Comparison of ENCODE assay signal across 8 cellular contexts in the genomic region with DNA sequence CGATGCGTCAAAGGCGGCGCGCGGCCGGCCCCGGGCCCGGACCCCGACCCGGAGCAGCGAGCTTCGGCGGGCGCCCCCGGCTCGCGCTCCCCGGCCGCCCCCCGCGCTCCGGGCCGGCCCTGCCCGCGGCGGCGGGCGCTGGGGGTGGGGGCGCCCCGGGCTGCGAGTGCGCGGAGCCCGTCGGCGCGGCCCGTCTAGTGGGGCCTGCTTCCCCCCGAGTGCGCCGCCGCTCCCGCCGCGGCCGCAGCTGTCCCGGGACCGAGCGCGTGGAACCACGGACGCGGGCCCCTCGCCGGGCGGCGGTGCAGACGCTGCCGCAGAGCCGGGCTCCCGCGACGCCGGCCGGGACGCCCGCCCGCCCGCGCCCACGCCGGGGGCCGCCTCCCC. TPM values are rescaled to one million over a fixed set of nuclear protein-coding genes. Genes with fewer than 3 reads are reported as not detected.
A peak's percentile ranks its signal among the peaks of the same experiment; 100 is the strongest.
DNase-seq lines count a peak whose midpoint lies in the region; ATAC-seq and TF ChIP-seq lines count a peak whose summit lies in the region.

No MANE protein-coding gene starts in this region.

- H3K23ac ChIP-seq in mesenchymal stem cell (ENCODE audit: low read length in 2 of 2): no peak overlapping the region

- no peak overlapping the region for H3K18ac ChIP-seq in mesenchymal stem cell (ENCODE audit: low read depth in 1 of 2, low read length in 2 of 2)

- peaks cover 49% of the 10 kb centered on the region for H3K4me1 Mint-ChIP-seq in HFFc6 (ENCODE audit: low read depth)
- H3K4me1 Mint-ChIP-seq in activated naive CD8-positive, alpha-beta T cell treated with anti-CD3 and anti-CD28 coated beads, Interleukin-2, amount 50 U/mL, for 24 hours: peaks cover 37% of the 10 kb centered on the region

- no peak overlapping the region for H2BK15ac ChIP-seq in mesenchymal stem cell (ENCODE audit: low read depth, poor library complexity, severe bottlenecking)

- H3K27ac ChIP-seq in BLaER1: peak overlapping the region; percentile 86
- H3K27ac ChIP-seq in mesenchymal stem cell (ENCODE audit: low read length, poor library complexity, severe bottlenecking): no peak overlapping the region
- H3K27ac ChIP-seq in Karpas-422 (ENCODE audit: low read length): no peak overlapping the region

- H3K9me2 ChIP-seq in Karpas-422 (replicated peaks; ENCODE audit: insufficient read depth, low read length): no peaks in the 10 kb centered on the region

- H4K8ac ChIP-seq in mesenchymal stem cell (ENCODE audit: low read length): no peak overlapping the region

- H2BK12ac ChIP-seq in mesenchymal stem cell (ENCODE audit: low read length in 2 of 2): no peak overlapping the region

- no peak overlapping the region for H3K27ac Mint-ChIP-seq in HFFc6
- H3K27ac Mint-ChIP-seq in activated naive CD8-positive, alpha-beta T cell treated with anti-CD3 and anti-CD28 coated beads, Interleukin-2, amount 50 U/mL, for 24 hours: no peak overlapping the region

- H3K4me3 Mint-ChIP-seq in HFFc6: peak overlapping the region; percentile 91
- H3K4me3 Mint-ChIP-seq in activated naive CD8-positive, alpha-beta T cell treated with anti-CD3 and anti-CD28 coated beads, Interleukin-2, amount 50 U/mL, for 24 hours: peak overlapping the region; percentile 65

- no peak overlapping the region for H2AK5ac ChIP-seq in mesenchymal stem cell (ENCODE audit: low read length, severe bottlenecking)

- H3K79me1 ChIP-seq in mesenchymal stem cell (replicated peaks; ENCODE audit: low read length, poor library complexity, severe bottlenecking): peaks cover 16% of the 10 kb centered on the region

- H2AFZ ChIP-seq in mesenchymal stem cell (ENCODE audit: low read depth, low read length) (peak overlapping the region; percentile 49), Karpas-422 (ENCODE audit: low read length) (no peak overlapping the region)

- no peak overlapping the region for H3K14ac ChIP-seq in mesenchymal stem cell (ENCODE audit: low read length in 2 of 2)

- no peak for TF ChIP-seq CTCF in HFFc6 (IDR thresholded peaks at IDR 0.05)

- peaks cover 31% of the 10 kb centered on the region for H3K4me1 ChIP-seq in BLaER1
- H3K4me1 ChIP-seq in mesenchymal stem cell (ENCODE audit: control insufficient read depth, insufficient read depth, low read depth, low read length): peaks cover 22% of the 10 kb centered on the region
- peaks cover 19% of the 10 kb centered on the region for H3K4me1 ChIP-seq in Karpas-422 (ENCODE audit: low read length)

- H3K27me3 Mint-ChIP-seq in HFFc6 (ENCODE audit: insufficient read depth): no peaks in the 10 kb centered on the region
- peaks cover 14% of the 10 kb centered on the region for H3K27me3 Mint-ChIP-seq in activated naive CD8-positive, alpha-beta T cell treated with anti-CD3 and anti-CD28 coated beads, Interleukin-2, amount 50 U/mL, for 24 hours

- peak; percentile 26 for ATAC-seq in activated naive CD8-positive, alpha-beta T cell treated with anti-CD3 and anti-CD28 coated beads, Interleukin-2, amount 50 U/mL, for 24 hours
- ATAC-seq in GM21447 (IDR thresholded peaks at IDR 0.05; ENCODE audit: unreplicated experiment): no peak

- no peaks in the 10 kb centered on the region for H3K9me3 Mint-ChIP-seq in HFFc6
- H3K9me3 Mint-ChIP-seq in activated naive CD8-positive, alpha-beta T cell treated with anti-CD3 and anti-CD28 coated beads, Interleukin-2, amount 50 U/mL, for 24 hours: no peaks in the 10 kb centered on the region

- no peaks in the 10 kb centered on the region for H3K79me2 ChIP-seq in Karpas-422 (ENCODE audit: low read length)

- no peak overlapping the region for H2BK5ac ChIP-seq in mesenchymal stem cell (ENCODE audit: low read depth, low read length, poor library complexity, severe bottlenecking)

- 0% methylated on average over 15 of the region's 74 CpGs for WGBS in mesenchymal stem cell

- no peak overlapping the region for H3K4ac ChIP-seq in mesenchymal stem cell (ENCODE audit: low read depth in 1 of 2, low read length in 2 of 2)

- no peak for DNase-seq in HFFc6
- DNase-seq in activated naive CD8-positive, alpha-beta T cell treated with anti-CD3 and anti-CD28 coated beads, Interleukin-2, amount 50 U/mL, for 24 hours: no peak
- DNase-seq in mesenchymal stem cell: no peak
- DNase-seq in NCI-H2196 treated with DMSO at 0.1 percent for 48 hours (lab: John Stamatoyannopoulos, UW; ENCODE audit: unreplicated experiment): no peak
- DNase-seq in T1000 (lab: John Stamatoyannopoulos, UW): no peak
- no peak for DNase-seq in Karpas-422

- no peak overlapping the region for H2BK120ac ChIP-seq in mesenchymal stem cell (ENCODE audit: low read depth, low read length)

- peak overlapping the region; percentile 92 for H3K4me3 ChIP-seq in BLaER1
- peak overlapping the region; percentile 73 to 76 for H3K4me3 ChIP-seq in mesenchymal stem cell (ENCODE audit: insufficient read depth in 1 of 2, low read depth in 1 of 2, low read length in 2 of 2)
- H3K4me3 ChIP-seq in Karpas-422 (ENCODE audit: low read length): no peak overlapping the region

- peak overlapping the region; percentile 98 for H3K4me2 ChIP-seq in BLaER1
- H3K4me2 ChIP-seq in mesenchymal stem cell (ENCODE audit: low read length, poor library complexity, severe bottlenecking): peak overlapping the region; percentile 95
- H3K4me2 ChIP-seq in Karpas-422 (ENCODE audit: low read depth, low read length, poor library complexity, severe bottlenecking): no peak overlapping the region

- H4K91ac ChIP-seq in mesenchymal stem cell (ENCODE audit: low read length): no peak overlapping the region

- peaks cover 25% of the 10 kb centered on the region for H3K36me3 ChIP-seq in BLaER1
- H3K36me3 ChIP-seq in mesenchymal stem cell (ENCODE audit: control insufficient read depth in 1 of 2, insufficient read depth in 2 of 2, low read depth in 1 of 2, low read length in 2 of 2): peaks cover 5 to 12% of the 10 kb centered on the region in 2 experiments
- no peaks in the 10 kb centered on the region for H3K36me3 ChIP-seq in Karpas-422 (ENCODE audit: insufficient read depth, low read length)

- peak overlapping the region; percentile 90 for H3K9ac ChIP-seq in BLaER1
- no peak overlapping the region for H3K9ac ChIP-seq in mesenchymal stem cell (ENCODE audit: low read length)
- no peak overlapping the region for H3K9ac ChIP-seq in Karpas-422 (ENCODE audit: low read length)

- H3K27me3 ChIP-seq in BLaER1 (no peaks in the 10 kb centered on the region), mesenchymal stem cell (ENCODE audit: control insufficient read depth in 1 of 2, insufficient read depth in 1 of 2, low read length in 2 of 2) (peaks cover 0 to 4% of the 10 kb centered on the region in 2 experiments), Karpas-422 (ENCODE audit: low read length) (no peaks in the 10 kb centered on the region; the same call in 1 of the 2 replicates)

- H3K9me3 ChIP-seq in BLaER1: no peaks in the 10 kb centered on the region
- H3K9me3 ChIP-seq in mesenchymal stem cell (ENCODE audit: control insufficient read depth, low read length): no peaks in the 10 kb centered on the region
- no peaks in the 10 kb centered on the region for H3K9me3 ChIP-seq in Karpas-422 (ENCODE audit: low read length)

- peaks cover 46% of the 10 kb centered on the region for H4K20me1 ChIP-seq in BLaER1
- no peaks in the 10 kb centered on the region for H4K20me1 ChIP-seq in Karpas-422 (ENCODE audit: insufficient read depth, low read depth, low read length)

- H3K36me3 Mint-ChIP-seq in HFFc6 (ENCODE audit: low read depth): peaks cover 17% of the 10 kb centered on the region
- H3K36me3 Mint-ChIP-seq in activated naive CD8-positive, alpha-beta T cell treated with anti-CD3 and anti-CD28 coated beads, Interleukin-2, amount 50 U/mL, for 24 hours (ENCODE audit: low read depth): peaks cover 3% of the 10 kb centered on the region

RNA-seq across cellular contexts. Expression of gene ADCY9, which starts 0.3 kb away (rescaled TPM):
- total RNA-seq in HFFc6 (2021; fragmentation: NEBNext Ultra II Directional; extraction: Animal tissue kit (Norgen Biotek cat#: 25700)): 10 to 100 TPM; 20.8 to 24.8 (median 22.6) TPM
- 20.7 TPM for polyA plus RNA-seq in mesenchymal stem cell (2013, experiment 1 of 2)
- 20.1 TPM for polyA plus RNA-seq in mesenchymal stem cell (2013, experiment 2 of 2)
- total RNA-seq in Karpas-422 (2014; rRNA removed; shearing (Covaris generic); ENCODE audit: low replicate concordance): 0.11 and 0.14 TPM in 2 replicates

Comparison
In these comparisons a context has a peak if more than half of its experiments do, and no peak if none do; other contexts are left out.
1. RNA of gene ADCY9, which starts 0.3 kb away (total RNA-seq): 20.8 to 24.8 TPM in HFFc6; 0.11 to 0.14 TPM in Karpas-422; every median in the first group is over 10 times any median in the second.